27 cellular contexts compared by ENCODE assay signal in genomic region chr14:22667881-22668280, GRCh38. TPM values are rescaled to one million over a fixed set of nuclear protein-coding genes. Genes with fewer than 3 reads are reported as not detected.
"Had no signal": no experiment of that assay in that cellular context is flagged by ENCODE, and none has a peak within 500 bp of the region (broad histone marks: within the 10 kb centered on the region; RNA-seq: fewer than 3 reads in every experiment).

No MANE protein-coding gene starts in this region.

- H3K9ac ChIP-seq: neural progenitor cell had no signal

- H3K36me3 ChIP-seq: left lung, neural progenitor cell, prostate gland, right atrium auricular region, vagina had no signal

- H3K27me3 ChIP-seq: left lung, neural progenitor cell, right atrium auricular region, testis, vagina had no signal

- H2AFZ ChIP-seq: neural progenitor cell had no signal

- FAIRE-seq: endometrium had no signal

- H3K4me3 ChIP-seq: left lung, neural progenitor cell, prostate gland, right atrium auricular region, skin epidermis, testis, vagina had no signal

- DNase-seq: activated CD4-positive, alpha-beta T cell treated with anti-CD3 and anti-CD28 coated beads for 1 hour; activated CD4-positive, alpha-beta T cell treated with anti-CD3 and anti-CD28 coated beads, Interleukin-2, amount 50 U/mL, for 1 hour; activated CD8-positive, alpha-beta T cell treated with anti-CD3 and anti-CD28 coated beads, Interleukin-2, amount 10 ng/mL, durations not matched to agents 7 days and 5 days; activated naive CD4-positive, alpha-beta T cell; activated naive CD8-positive, alpha-beta T cell treated with anti-CD3 and anti-CD28 coated beads for 36 hours; erythroblast; foreskin melanocyte; glutamatergic neuron; hippocampal formation; kidney glomerular epithelial cell; left lung; naive thymus-derived CD8-positive, alpha-beta T cell; stimulated activated CD4-positive, alpha-beta T cell treated with anti-CD3 and anti-CD28 coated beads, Interleukin-1b, Interleukin-23, amount 100 ng/mL, for 48 hours; T-helper 1 cell; T-helper 9 cell; testis had no signal

- H3K9me3 ChIP-seq: left lung, prostate gland, testis, vagina had no signal

- H3K4me1 ChIP-seq: left lung, neural progenitor cell, prostate gland, right atrium auricular region, testis, vagina had no signal

- H3K27ac ChIP-seq: left lung, neural progenitor cell, prostate gland, right atrium auricular region, skin epidermis, testis, vagina had no signal

- H3K4me2 ChIP-seq: neural progenitor cell had no signal

- ATAC-seq: activated CD8-positive, alpha-beta T cell treated with anti-CD3 and anti-CD28 coated beads, Interleukin-2, amount 10 ng/mL, durations not matched to agents 7 days and 5 days; left lung; naive thymus-derived CD8-positive, alpha-beta T cell had no signal

RNA-seq across cellular contexts. Expression of gene OR6J1, which starts 23.7 kb away (rescaled TPM):
- total RNA-seq: activated CD8-positive, alpha-beta T cell treated with anti-CD3 and anti-CD28 coated beads, Interleukin-2, amount 10 ng/mL, durations not matched to agents 7 days and 5 days; activated naive CD8-positive, alpha-beta T cell treated with anti-CD3 and anti-CD28 coated beads for 36 hours; activated T-helper 17 cell treated with anti-CD3 and anti-CD28 coated beads, Interleukin-2, amount 50 U/mL, for 72 hours; cerebellum; left lung; lung microvascular endothelial cell; mesothelial cell of epicardium; naive thymus-derived CD8-positive, alpha-beta T cell; omental fat pad; prostate gland; right atrium auricular region; vagina had no signal
- polyA plus RNA-seq: naive thymus-derived CD8-positive, alpha-beta T cell had no signal
